23 cellular contexts compared by ENCODE assay signal in genomic region chr3:131315162-131315561, GRCh38.
"Had no signal": no experiment of that assay in that cellular context is flagged by ENCODE, and none has a peak within 500 bp of the region (broad histone marks: within the 10 kb centered on the region; RNA-seq: fewer than 3 reads in every experiment).

No MANE protein-coding gene starts in this region.

- H3K27ac ChIP-seq: colonic mucosa, coronary artery, epithelial cell of prostate, esophagus muscularis mucosa, esophagus squamous epithelium, foreskin keratinocyte, gastrocnemius medialis, gastroesophageal sphincter, heart right ventricle had no signal

- H3K36me3 ChIP-seq: colonic mucosa, esophagus muscularis mucosa, esophagus squamous epithelium, gastrocnemius medialis, gastroesophageal sphincter, heart right ventricle had no signal

- H3K4me3 ChIP-seq: colonic mucosa, coronary artery, dorsolateral prefrontal cortex, esophagus muscularis mucosa, esophagus squamous epithelium, gastrocnemius medialis, gastroesophageal sphincter, heart right ventricle had no signal

- H3K27me3 ChIP-seq: colonic mucosa, dorsolateral prefrontal cortex, esophagus muscularis mucosa, esophagus squamous epithelium, foreskin keratinocyte, gastrocnemius medialis, gastroesophageal sphincter, heart right ventricle had no signal

- DNase-seq: colonic mucosa; cortex of kidney; dermis blood vessel endothelial cell; effector CD4-positive, alpha-beta T cell; effector CD8-positive, alpha-beta T cell; effector memory CD4-positive, alpha-beta T cell; effector memory CD8-positive, alpha-beta T cell; endodermal cell; erythroblast; esophagus squamous epithelium; foreskin fibroblast; foreskin keratinocyte; foreskin melanocyte; gastrocnemius medialis; glutamatergic neuron; head of caudate nucleus; heart right ventricle had no signal

- H3K9me3 ChIP-seq: colonic mucosa, esophagus muscularis mucosa, esophagus squamous epithelium, gastrocnemius medialis, gastroesophageal sphincter, heart right ventricle had no signal

- ATAC-seq: effector memory CD8-positive, alpha-beta T cell; esophagus mucosa; foreskin keratinocyte; gastrocnemius medialis; gastroesophageal sphincter had no signal

- H3K4me1 ChIP-seq: colonic mucosa, esophagus muscularis mucosa, esophagus squamous epithelium, foreskin keratinocyte, gastrocnemius medialis, gastroesophageal sphincter had no signal
